13 cellular contexts compared by ENCODE assay signal in the genomic region with DNA sequence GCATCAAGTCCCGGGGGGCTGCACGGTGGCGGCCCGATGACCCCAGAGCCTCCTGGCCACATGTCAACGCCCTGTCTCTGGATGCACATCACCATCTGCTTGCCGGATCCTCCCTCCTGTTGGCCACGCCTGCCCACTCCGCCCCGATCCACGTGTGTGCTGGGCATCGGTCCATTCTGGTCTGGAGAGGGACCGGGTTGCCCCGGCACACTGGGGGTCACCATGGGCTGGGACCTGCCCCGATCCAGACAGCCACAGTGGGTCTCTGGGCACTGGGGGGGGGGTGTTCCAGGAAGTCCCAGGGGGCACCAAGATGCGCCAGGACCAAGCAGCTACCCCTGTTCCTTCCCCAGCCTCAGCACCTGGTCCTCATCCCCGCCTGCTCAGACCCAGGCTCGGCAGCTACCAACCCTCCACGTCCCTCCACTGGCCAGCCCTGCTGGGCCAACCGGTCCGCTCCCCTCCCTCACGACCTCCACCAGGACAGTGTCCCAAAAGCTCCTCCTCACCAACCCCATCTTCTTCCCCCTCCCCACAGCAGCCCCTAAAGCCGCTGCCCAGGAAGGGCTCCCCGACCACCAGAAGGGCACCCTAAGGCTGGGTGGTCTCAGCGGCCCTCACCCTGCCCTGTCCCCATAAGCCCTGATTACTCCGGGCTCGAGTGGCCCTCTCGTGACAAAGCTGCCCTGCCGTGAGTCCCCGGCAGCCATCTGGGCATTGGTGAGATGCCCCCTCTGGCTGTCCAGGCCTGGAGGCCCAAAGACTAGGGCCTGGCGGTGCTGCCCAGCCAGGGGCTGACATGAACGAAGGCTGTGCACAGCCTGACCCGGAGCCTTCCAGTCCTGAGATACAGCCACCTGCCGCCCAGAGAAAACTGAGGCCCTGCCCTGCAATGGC. TPM values are rescaled to one million over a fixed set of nuclear protein-coding genes. Genes with fewer than 3 reads are reported as not detected.
A peak's percentile ranks its signal among the peaks of the same experiment; 100 is the strongest.
DNase-seq lines count a peak whose midpoint lies in the region; ATAC-seq and TF ChIP-seq lines count a peak whose summit lies in the region.
"Had no signal": no experiment of that assay in that cellular context is flagged by ENCODE, and none has a peak within 500 bp of the region (broad histone marks: within the 10 kb centered on the region; RNA-seq: fewer than 3 reads in every experiment).

No MANE protein-coding gene starts in this region.

- no peak for ATAC-seq in central memory CD8-positive, alpha-beta T cell (replicated peaks; ENCODE audit: extremely low read depth, poor library complexity, severe bottlenecking)
- ATAC-seq in mucosa of descending colon = no peak
- no peak for ATAC-seq in GM21786 (IDR thresholded peaks at IDR 0.05; ENCODE audit: unreplicated experiment)
- no peak for ATAC-seq in HG02678 (IDR thresholded peaks at IDR 0.05; ENCODE audit: unreplicated experiment)
- ATAC-seq: gastrocnemius medialis had no signal

- DNase-seq in 8988T (peak; percentile 38), D341Med (ENCODE audit: low spot score) (peak; percentile 28), mucosa of descending colon (peak; percentile 38 to 60 (median 51)), MG63 (no peak), NCI-H446 (lab: John Stamatoyannopoulos, UW) (no peak)
- DNase-seq in central memory CD8-positive, alpha-beta T cell (ENCODE audit: low spot score in 2 of 2) = no peak
- DNase-seq: activated CD4-positive, alpha-beta T cell treated with anti-CD3 and anti-CD28 coated beads for 48 hours; GOT3; mesendoderm; NCI-H1436 treated with DMSO at 0.1 percent for 48 hours had no signal

- H3K9me3 ChIP-seq in mucosa of descending colon = no peaks in the 10 kb centered on the region
- H3K9me3 ChIP-seq in MG63 = no peaks in the 10 kb centered on the region
- H3K9me3 ChIP-seq: gastrocnemius medialis had no signal

- H3K27me3 ChIP-seq in MG63 = no peaks in the 10 kb centered on the region
- H3K27me3 ChIP-seq: gastrocnemius medialis had no signal

- intact Hi-C loops in mucosa of descending colon (cut with DNase I, micrococcal nuclease) = no loop called here

- H3K27ac Mint-ChIP-seq in central memory CD8-positive, alpha-beta T cell (ENCODE audit: low read depth) = peak overlapping the region; percentile 49

- no peaks in the 10 kb centered on the region for H3K36me3 ChIP-seq in mucosa of descending colon (ENCODE audit: low read depth)
- H3K36me3 ChIP-seq in MG63 = peaks cover 9% of the 10 kb centered on the region

- peak overlapping the region; percentile 89 for H3K4me3 Mint-ChIP-seq in central memory CD8-positive, alpha-beta T cell

- H3K4me1 ChIP-seq in mucosa of descending colon (ENCODE audit: low read depth) = peaks cover 56% of the 10 kb centered on the region

- H3K4me3 ChIP-seq in mucosa of descending colon (no peak overlapping the region), MG63 (no peak overlapping the region)

- H3K9me3 Mint-ChIP-seq in central memory CD8-positive, alpha-beta T cell = no peaks in the 10 kb centered on the region

- H3K27me3 Mint-ChIP-seq in central memory CD8-positive, alpha-beta T cell = no peaks in the 10 kb centered on the region

- TF ChIP-seq CTCF in mucosa of descending colon (IDR thresholded peaks at IDR 0.05) = no peak

- peaks cover 24% of the 10 kb centered on the region for H3K36me3 Mint-ChIP-seq in central memory CD8-positive, alpha-beta T cell (ENCODE audit: insufficient read depth)

- peaks cover 54% of the 10 kb centered on the region for H3K4me1 Mint-ChIP-seq in central memory CD8-positive, alpha-beta T cell

RNA-seq across cellular contexts. Expression of a gene that starts 4.6 kb away (rescaled TPM):
- 100 to 1,000 TPM; 151 to 188 (median 168) TPM for total RNA-seq in mucosa of descending colon
- 114 and 178 TPM in 2 replicates for total RNA-seq in MG63 (2014; rRNA removed; shearing (Covaris generic); ENCODE audit: low replicate concordance)

RNA-seq across cellular contexts. Expression of a gene that starts 45.4 kb away (rescaled TPM):
- 100 to 1,000 TPM in 1 of 3 donors, 10 to 100 TPM in 2; 75.5 to 112 (median 98.4) TPM for total RNA-seq in mucosa of descending colon
- total RNA-seq in MG63 (2014; rRNA removed; shearing (Covaris generic); ENCODE audit: low replicate concordance) = 29.3 and 30.2 TPM in 2 replicates

Comparison
In these comparisons a context has a peak if more than half of its experiments do, and no peak if none do; other contexts are left out.
1. DNase-seq: peak in 8988T (single experiment), D341Med (single experiment) and mucosa of descending colon (3 of 3); none in central memory CD8-positive, alpha-beta T cell (0 of 2), MG63 (single experiment) and NCI-H446 (0 of 2).